8 cellular contexts compared by ENCODE assay signal in the genomic region with DNA sequence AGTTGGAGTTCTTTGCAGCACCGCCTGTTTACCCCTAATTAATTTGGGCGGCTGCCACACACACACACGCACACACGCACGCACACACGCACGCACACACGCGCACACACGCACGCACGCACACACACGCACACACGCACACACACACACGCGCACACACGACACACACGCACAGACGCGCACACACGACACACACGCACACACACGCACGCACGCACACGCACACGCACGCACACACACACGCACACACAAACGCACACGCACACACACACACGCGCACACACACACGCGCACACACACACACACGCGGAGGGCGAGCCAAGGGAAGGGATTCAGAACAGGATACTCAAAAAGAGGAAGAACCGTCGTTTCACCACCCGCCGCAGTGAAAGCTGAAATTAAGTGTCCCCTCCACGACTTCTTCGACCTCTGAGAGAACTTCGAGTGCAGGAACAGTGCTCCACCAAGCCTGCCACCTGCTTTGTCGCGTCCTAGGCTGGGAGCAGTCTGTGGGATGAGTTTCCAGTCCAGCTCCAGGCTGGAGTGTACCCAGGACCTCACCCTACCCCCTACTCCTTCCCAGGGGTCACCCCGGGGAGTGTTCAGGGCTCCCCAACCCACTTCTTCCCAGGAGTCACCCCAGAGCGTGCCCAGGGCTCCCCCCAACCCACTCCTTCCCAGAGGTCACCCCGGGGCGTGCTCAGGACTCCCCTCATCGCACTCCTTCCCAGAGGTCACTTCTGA. TPM values are rescaled to one million over a fixed set of nuclear protein-coding genes. Genes with fewer than 3 reads are reported as not detected.
DNase-seq lines count a peak whose midpoint lies in the region; ATAC-seq and TF ChIP-seq lines count a peak whose summit lies in the region.

No MANE protein-coding gene starts in this region.

- H3K36me3 ChIP-seq in ES-I3 (ENCODE audit: insufficient read depth, low read length) (no peaks in the 10 kb centered on the region), left ventricle myocardium inferior (no peaks in the 10 kb centered on the region), rectal smooth muscle tissue (ENCODE audit: control insufficient read depth, insufficient read depth, low read length) (peaks cover 3% of the 10 kb centered on the region)

- peak overlapping the region; percentile 70 for H3K4me3 ChIP-seq in NB4 (ENCODE audit: low read depth, low read length)
- H3K4me3 ChIP-seq in left ventricle myocardium inferior, result peak overlapping the region; percentile 94
- peak overlapping the region; percentile 96 for H3K4me3 ChIP-seq in rectal smooth muscle tissue (ENCODE audit: low read length)

- H3K27ac ChIP-seq in left ventricle myocardium inferior (replicated peaks), result peak overlapping the region; percentile 90
- H3K27ac ChIP-seq in rectal smooth muscle tissue (ENCODE audit: low read depth, low read length), result peak overlapping the region; percentile 58

- H3K9ac ChIP-seq in ES-I3 (ENCODE audit: low read depth, low read length) (peak overlapping the region; percentile 92; the same call in 1 of the 2 replicates), rectal smooth muscle tissue (ENCODE audit: low read length) (peak overlapping the region; percentile 25)

- peak; percentile 21 for TF ChIP-seq POLR2A in NB4 (IDR thresholded peaks at IDR 0.05; ENCODE audit: extremely low read depth, insufficient read length)

- DNase-seq in NB4 (ENCODE audit: low read depth), result peak; percentile 92
- peak; percentile 26 for DNase-seq in activated naive CD4-positive, alpha-beta T cell treated with anti-CD3 and anti-CD28 coated beads, Interleukin-2, amount 50 U/mL, for 16 hours
- DNase-seq in left ventricle myocardium inferior, result peak; percentile 42
- no peak for DNase-seq in AG08395 (ENCODE audit: low spot score)

- ATAC-seq in GM21367 (IDR thresholded peaks at IDR 0.05; ENCODE audit: unreplicated experiment) (no peak), GM21423 (IDR thresholded peaks at IDR 0.05; ENCODE audit: unreplicated experiment) (no peak)

- no peaks in the 10 kb centered on the region for H3K27me3 ChIP-seq in left ventricle myocardium inferior (ENCODE audit: low read depth)
- no peaks in the 10 kb centered on the region for H3K27me3 ChIP-seq in rectal smooth muscle tissue (ENCODE audit: control insufficient read depth, insufficient read depth, low read length)

- no peaks in the 10 kb centered on the region for H3K9me3 ChIP-seq in ES-I3 (ENCODE audit: control insufficient read depth, insufficient read depth, low read length)
- H3K9me3 ChIP-seq in left ventricle myocardium inferior (replicated peaks), result no peaks in the 10 kb centered on the region

- H3K4me1 ChIP-seq in ES-I3 (ENCODE audit: insufficient read depth, low read length) (peaks cover 5% of the 10 kb centered on the region), left ventricle myocardium inferior (peaks cover 35% of the 10 kb centered on the region), rectal smooth muscle tissue (ENCODE audit: control insufficient read depth, insufficient read depth, low read length) (peaks cover 5% of the 10 kb centered on the region)

- intact Hi-C loops in left ventricle myocardium inferior (cut with micrococcal nuclease), result no loop called here

- TF ChIP-seq CTCF in NB4 (IDR thresholded peaks at IDR 0.05; ENCODE audit: low read depth, low read length) (no peak), left ventricle myocardium inferior (IDR thresholded peaks at IDR 0.05; ENCODE audit: borderline replicate concordance) (no peak)

RNA-seq across cellular contexts. Expression of a gene that starts 1.1 kb away (rescaled TPM):
- 13.4 TPM for total RNA-seq in left ventricle myocardium inferior

RNA-seq across cellular contexts. Expression of a gene that starts 43.9 kb away (rescaled TPM):
- 12.3 TPM for total RNA-seq in left ventricle myocardium inferior
